8 cellular contexts compared by ENCODE assay signal in genomic region chr2:27380626-27381556, GRCh38. TPM values are rescaled to one million over a fixed set of nuclear protein-coding genes. Genes with fewer than 3 reads are reported as not detected.
DNase-seq lines count a peak whose midpoint lies in the region; ATAC-seq lines count a peak whose summit lies in the region.

ZNF513 (minus strand) TSS chr2:27380734; CDS start chr2:27380526, 208 bp downstream.

- H3K27me3 Mint-ChIP-seq in effector memory CD8-positive, alpha-beta T cell: no peaks in the 10 kb centered on the region

- no CpG with 5 or more reads among the region's 68 CpGs for WGBS in mesendoderm (ENCODE audit: extremely low coverage, insufficient coverage, low lambda C conversion rate)

- H3K18ac ChIP-seq in mesendoderm (ENCODE audit: low read length): peak within 1 kb of the TSS; percentile 78

- peak within 1 kb of the TSS; percentile 97 for H3K27ac ChIP-seq in mesendoderm (ENCODE audit: low read depth, low read length)

- no peak within 1 kb of the TSS for H4K8ac ChIP-seq in mesendoderm (ENCODE audit: low read depth, low read length)

- H3K27ac Mint-ChIP-seq in effector memory CD8-positive, alpha-beta T cell: peak within 1 kb of the TSS; percentile 93 to 95

- H3K79me1 ChIP-seq in mesendoderm (ENCODE audit: low read length): peaks cover 10% of the 10 kb centered on the region

- H3K27me3 ChIP-seq in mesendoderm (ENCODE audit: insufficient read depth, low read length, poor library complexity): no peaks in the 10 kb centered on the region

- H3K9ac ChIP-seq in mesendoderm (ENCODE audit: low read length): peak within 1 kb of the TSS; percentile 72

- ATAC-seq in GM19438 (IDR thresholded peaks at IDR 0.05; ENCODE audit: low read depth, unreplicated experiment): peak; percentile 91
- peak; percentile 96 for ATAC-seq in effector memory CD8-positive, alpha-beta T cell (replicated peaks)

- no peak within 1 kb of the TSS for H3K23ac ChIP-seq in mesendoderm (ENCODE audit: low read length)

- peaks cover 32% of the 10 kb centered on the region for H3K36me3 ChIP-seq in mesendoderm (ENCODE audit: control insufficient read depth, insufficient read depth, low read length)

- no peak within 1 kb of the TSS for H2BK120ac ChIP-seq in mesendoderm (ENCODE audit: low read depth, low read length)

- H3K79me2 ChIP-seq in mesendoderm (ENCODE audit: control insufficient read depth, insufficient read depth, low read length): peaks cover 8% of the 10 kb centered on the region

- H3K4me3 ChIP-seq in mesendoderm (ENCODE audit: low read length): peak within 1 kb of the TSS; percentile 19

- H3K4me2 ChIP-seq in mesendoderm (ENCODE audit: low read length): peak within 1 kb of the TSS; percentile 75

- H4K5ac ChIP-seq in mesendoderm (ENCODE audit: low read length): peak within 1 kb of the TSS; percentile 21

- H2AK5ac ChIP-seq in mesendoderm (ENCODE audit: low read length): no peak within 1 kb of the TSS

- peaks cover 73% of the 10 kb centered on the region for H3K36me3 Mint-ChIP-seq in effector memory CD8-positive, alpha-beta T cell (ENCODE audit: insufficient read depth)

- H3K56ac ChIP-seq in mesendoderm (ENCODE audit: low read length): peak within 1 kb of the TSS; percentile 91

- peak within 1 kb of the TSS; percentile 75 for H3K4ac ChIP-seq in mesendoderm (ENCODE audit: low read depth, low read length)

- no peaks in the 10 kb centered on the region for H3K4me1 ChIP-seq in mesendoderm (ENCODE audit: control insufficient read depth, low read depth, low read length)

- H3K4me3 Mint-ChIP-seq in effector memory CD8-positive, alpha-beta T cell: peak within 1 kb of the TSS; percentile 86 to 90

- DNase-seq in CD1c-positive myeloid dendritic cell (ENCODE audit: extremely low spot score) (peak; percentile 98), HPDE6-E6E7 (ENCODE audit: extremely low spot score) (peak; percentile 98), mesendoderm (peak; percentile 98)
- DNase-seq in NK-92 treated with Interleukin-12 subunit alpha and Interleukin-12 subunit beta, amount 100 ng/mL, for 24 hours (lab: John Stamatoyannopoulos, UW): peak; percentile 26
- DNase-seq in activated CD8-positive, alpha-beta memory T cell treated with anti-CD3 and anti-CD28 coated beads for 48 hours (ENCODE audit: low read depth in 2 of 3, low spot score in 2 of 3): peak; percentile 75 to 80 (median 76)
- DNase-seq in effector memory CD8-positive, alpha-beta T cell: peak; percentile 72 to 80 (median 79)
- DNase-seq in stimulated activated CD8-positive, alpha-beta memory T cell treated with anti-CD3 and anti-CD28 coated beads, Interleukin-12 subunit alpha, Interleukin-12 subunit beta, amount 100 ng/mL, for 4 hours (ENCODE audit: low read depth): peak; percentile 80

- H3K9me3 Mint-ChIP-seq in effector memory CD8-positive, alpha-beta T cell: no peaks in the 10 kb centered on the region

- H2BK5ac ChIP-seq in mesendoderm (ENCODE audit: low read length): peak within 1 kb of the TSS; percentile 35

- H3K4me1 Mint-ChIP-seq in effector memory CD8-positive, alpha-beta T cell (ENCODE audit: low read depth in 2 of 2): peaks cover 21 to 24% of the 10 kb centered on the region in 2 donors

- H2BK15ac ChIP-seq in mesendoderm (replicated peaks; ENCODE audit: low read depth): no peak within 1 kb of the TSS

RNA-seq across cellular contexts. Expression of gene ZNF513, which starts in this region (rescaled TPM):
- 12.7 TPM for polyA plus RNA-seq in mesendoderm (2013, experiment 1 of 2)
- 11.8 TPM for polyA plus RNA-seq in mesendoderm (2013, experiment 2 of 2)

Comparison
In these comparisons a context has a peak if more than half of its experiments do, and no peak if none do; other contexts are left out.
1. Peak in every context shown above with its lines: DNase-seq, ATAC-seq, H3K4me3 ChIP-seq and H3K27ac ChIP-seq.
2. DNase-seq: peak in every context shown above with its lines; median percentile 98 in CD1c-positive myeloid dendritic cell; 98 in HPDE6-E6E7; 98 in mesendoderm; 80 in stimulated activated CD8-positive, alpha-beta memory T cell treated with anti-CD3 and anti-CD28 coated beads, Interleukin-12 subunit alpha, Interleukin-12 subunit beta, amount 100 ng/mL, for 4 hours; 79 in effector memory CD8-positive, alpha-beta T cell; 76 in activated CD8-positive, alpha-beta memory T cell treated with anti-CD3 and anti-CD28 coated beads for 48 hours; 26 in NK-92 treated with Interleukin-12 subunit alpha and Interleukin-12 subunit beta, amount 100 ng/mL, for 24 hours.